In genomic region chr1:207867136-207868081, GRCh38 we compare ENCODE assay signal across 9 cellular contexts. TPM values are rescaled to one million over a fixed set of nuclear protein-coding genes. Genes with fewer than 3 reads are reported as not detected.
DNase-seq lines count a peak whose midpoint lies in the region; ATAC-seq, FAIRE-seq and TF ChIP-seq lines count a peak whose summit lies in the region.
"Had no signal": no experiment of that assay in that cellular context is flagged by ENCODE, and none has a peak within 500 bp of the region (broad histone marks: within the 10 kb centered on the region; RNA-seq: fewer than 3 reads in every experiment).

No MANE protein-coding gene starts in this region.

- intact Hi-C loops in GM12878 (cut with micrococcal nuclease; ENCODE audit: unreplicated experiment), result no loop called here

- H3K36me3 Mint-ChIP-seq in stimulated activated memory B cell treated with anti-CD40 and anti-IgM and Interleukin-4, amounts not matched to agents 10 μg/mL and 1 μg/mL and 100 μg/mL, for 72 hours, result peaks cover 26% of the 10 kb centered on the region

- no peaks in the 10 kb centered on the region for H3K9me3 Mint-ChIP-seq in stimulated activated memory B cell treated with anti-CD40 and anti-IgM and Interleukin-4, amounts not matched to agents 10 μg/mL and 1 μg/mL and 100 μg/mL, for 72 hours

- H2AFZ ChIP-seq in GM12878 (ENCODE audit: control insufficient read depth, low read depth, low read length) (no peak overlapping the region; the same call in none of the 2 replicates), keratinocyte (ENCODE audit: control insufficient read depth, low read length) (no peak overlapping the region)

- no peak for TF ChIP-seq CTCF in GM12878 (IDR thresholded peaks at IDR 0.05 in 2 of 3, conservative IDR thresholded peaks at IDR 0.05 in 1 of 3; ENCODE audit: control insufficient read depth in 2 of 3, extremely low read depth in 1 of 3, insufficient read depth in 1 of 3, low read depth in 3 of 3, low read length in 3 of 3)
- no peak for TF ChIP-seq CTCF in keratinocyte (optimal IDR thresholded peaks at IDR 0.05 in 1 of 3, IDR thresholded peaks at IDR 0.05 in 1 of 3, conservative IDR thresholded peaks at IDR 0.05 in 1 of 3; ENCODE audit: extremely low read depth in 1 of 3, insufficient read depth in 2 of 3, low read length in 3 of 3)

- FAIRE-seq in GM12878 (lab: Jason Lieb, UNC) (no peak), keratinocyte (lab: Jason Lieb, UNC) (no peak)

- H3K9me1 ChIP-seq in keratinocyte (ENCODE audit: control insufficient read depth, extremely low read depth, insufficient read depth, low read length), result peaks cover 8% of the 10 kb centered on the region

- no peak for TF ChIP-seq EP300 in GM12878 (IDR thresholded peaks at IDR 0.05; ENCODE audit: borderline replicate concordance in 1 of 2, control insufficient read depth in 1 of 2, low read depth in 2 of 2, low read length in 2 of 2)

- TF ChIP-seq POLR2A in GM12878 (IDR thresholded peaks at IDR 0.05; ENCODE audit: low read depth, low read length), result no peak; the same call in 1 of the 2 replicates

- ATAC-seq in GM12878, result peak; percentile 12; the same call in 2 of the 3 replicates
- no peak for ATAC-seq in stimulated activated memory B cell treated with anti-CD40 and anti-IgM and Interleukin-4, amounts not matched to agents 10 μg/mL and 1 μg/mL and 100 μg/mL, for 72 hours

- dilution Hi-C loops in keratinocyte (cut with MboI; ENCODE audit: extremely low pct_ligation_motif_present, low sequenced_read_pairs), result no loop called here

- H3K4me2 ChIP-seq in GM12878 (ENCODE audit: control insufficient read depth, insufficient read depth) (peak overlapping the region; percentile 92), keratinocyte (ENCODE audit: control insufficient read depth, extremely low read depth, insufficient read depth, low read depth, low read length) (peak overlapping the region; percentile 92)

- WGBS in GM12878 (ENCODE audit: insufficient coverage, insufficient replicate concordance, low lambda C conversion rate, missing lambda C conversion rate), result 87% methylated on average over 17 of the region's 18 CpGs

- peak overlapping the region; percentile 97 for H3K4me3 ChIP-seq in GM12878
- peak overlapping the region; percentile 69 to 87 (median 82) for H3K4me3 ChIP-seq in keratinocyte (ENCODE audit: control insufficient read depth in 2 of 3, extremely low read depth in 1 of 3, insufficient read depth in 2 of 3, low read depth in 1 of 3, low read length in 3 of 3)

- SMC1A ChIA-PET in GM12878 (lab: Charles Lee; ENCODE audit: uncharacterized antibody, unreplicated experiment), result interaction anchor here (0.9 to 21.3 kb wide), 8 partner anchors 9 to 115 kb away, joined by 3 to 444 read pairs (median 6); no protein-coding TSS in a partner anchor

- H3K9me3 ChIP-seq in GM12878 (replicated peaks; ENCODE audit: control insufficient read depth, insufficient read depth, low read length), result no peaks in the 10 kb centered on the region
- H3K9me3 ChIP-seq in keratinocyte (ENCODE audit: control insufficient read depth, low read depth, low read length), result no peaks in the 10 kb centered on the region

- peaks cover 82% of the 10 kb centered on the region for H3K4me1 Mint-ChIP-seq in stimulated activated memory B cell treated with anti-CD40 and anti-IgM and Interleukin-4, amounts not matched to agents 10 μg/mL and 1 μg/mL and 100 μg/mL, for 72 hours

- DNase-seq in activated T-cell treated with anti-CD3 and anti-CD28 coated beads, Interleukin-2, amount 50 U/mL, for 1 hour, result peak; percentile 42
- no peak for DNase-seq in activated T-cell treated with anti-CD3 and anti-CD28 coated beads for 4 hours
- no peak for DNase-seq in GM12878 (ENCODE audit: low read depth, low spot score)
- DNase-seq in keratinocyte (ENCODE audit: low read depth, low spot score), result no peak
- no peak for DNase-seq in NCI-H187 treated with DMSO at 0.1 percent for 48 hours (lab: John Stamatoyannopoulos, UW)
- no peak for DNase-seq in NCI-H1048 (lab: John Stamatoyannopoulos, UW)
- DNase-seq in GM19238 (ENCODE audit: insufficient read length, low spot score), result no peak

- H3K4me3 Mint-ChIP-seq in stimulated activated memory B cell treated with anti-CD40 and anti-IgM and Interleukin-4, amounts not matched to agents 10 μg/mL and 1 μg/mL and 100 μg/mL, for 72 hours, result peak overlapping the region; percentile 94

- H3K9ac ChIP-seq in GM12878 (ENCODE audit: control insufficient read depth, insufficient read depth, low read length) (peak overlapping the region; percentile 90), keratinocyte (ENCODE audit: control insufficient read depth, extremely low read depth, insufficient read depth, low read length) (peak overlapping the region; percentile 90)

- H3K27me3 ChIP-seq in GM12878 (replicated peaks in 1 of 2; ENCODE audit: control insufficient read depth in 2 of 2, insufficient read depth in 2 of 2, low read length in 1 of 2) (no peaks in the 10 kb centered on the region), keratinocyte (ENCODE audit: control insufficient read depth, extremely low read depth, insufficient read depth, low read length) (no peaks in the 10 kb centered on the region)

- H4K20me1 ChIP-seq in GM12878 (ENCODE audit: control insufficient read depth, insufficient read depth), result no peaks in the 10 kb centered on the region
- H4K20me1 ChIP-seq in keratinocyte (ENCODE audit: control insufficient read depth, extremely low read depth, insufficient read depth, low read length), result no peaks in the 10 kb centered on the region

- H3K27me3 Mint-ChIP-seq in stimulated activated memory B cell treated with anti-CD40 and anti-IgM and Interleukin-4, amounts not matched to agents 10 μg/mL and 1 μg/mL and 100 μg/mL, for 72 hours, result no peaks in the 10 kb centered on the region

- H3K27ac Mint-ChIP-seq in stimulated activated memory B cell treated with anti-CD40 and anti-IgM and Interleukin-4, amounts not matched to agents 10 μg/mL and 1 μg/mL and 100 μg/mL, for 72 hours, result peak overlapping the region; percentile 87

- H3K27ac ChIP-seq in GM12878 (ENCODE audit: control insufficient read depth, insufficient read depth) (peak overlapping the region; percentile 77), keratinocyte (ENCODE audit: control insufficient read depth, insufficient read depth, low read length) (peak overlapping the region; percentile 85)

- RAD21 ChIA-PET in GM12878 (lab: Charles Lee; ENCODE audit: unreplicated experiment), result interaction anchor here (0.7 to 16.7 kb wide), 17 partner anchors 7 to 96 kb away, joined by 3 to 265 read pairs (median 8); no protein-coding TSS in a partner anchor

- peaks cover 20% of the 10 kb centered on the region for H3K79me2 ChIP-seq in GM12878 (ENCODE audit: control insufficient read depth, insufficient read depth, low read length)
- H3K79me2 ChIP-seq in keratinocyte (ENCODE audit: control insufficient read depth, insufficient read depth, low read length), result peaks cover 54% of the 10 kb centered on the region

- peaks cover 45% of the 10 kb centered on the region for H3K4me1 ChIP-seq in GM12878 (ENCODE audit: control insufficient read depth, insufficient read depth, low read length)
- H3K4me1 ChIP-seq in keratinocyte (ENCODE audit: control insufficient read depth, extremely low read depth, insufficient read depth, low read length), result peaks cover 63% of the 10 kb centered on the region

- POLR2A ChIA-PET in GM12878 (lab: Charles Lee), result interaction anchor here (0.7 to 22.9 kb wide), 5 partner anchors 10 to 68 kb away, joined by 3 to 620 read pairs (median 6); no protein-coding TSS in a partner anchor

- no peak for TF ChIP-seq RAD21 in GM12878 (IDR thresholded peaks at IDR 0.05; ENCODE audit: insufficient read depth, low read depth, low read length)

- CTCF ChIA-PET in GM12878 (lab: Yijun Ruan, JAX), result interaction anchor here (0.8 to 17.7 kb wide), 11 partner anchors 7 to 128 kb away, joined by 3 to 821 read pairs (median 13); no protein-coding TSS in a partner anchor

- BruUV-seq in GM12878 (replicated peaks; lab: Mats Ljungman, UMichigan), result no TSS peak

- in situ Hi-C loops in GM12878 (cut with MboI), result loop anchor here (5.0 kb wide), 1 partner anchor 35 kb away; no protein-coding TSS in a partner anchor

- peaks cover 0 to 5% of the 10 kb centered on the region in 2 experiments; a peak in 2 of 4 replicates for H3K36me3 ChIP-seq in GM12878 (ENCODE audit: control insufficient read depth in 2 of 2, insufficient read depth in 2 of 2, low read length in 1 of 2)
- H3K36me3 ChIP-seq in keratinocyte (ENCODE audit: control insufficient read depth in 2 of 2, extremely low read depth in 1 of 2, insufficient read depth in 2 of 2, low read length in 2 of 2), result peaks cover 11 to 27% of the 10 kb centered on the region in 2 experiments

RNA-seq across cellular contexts. Expression of gene CD34, which starts 43.5 kb away (rescaled TPM):
- 0.22 TPM in 1 of 2 replicates, not detected in the other for total RNA-seq in GM12878 (2013; cell fraction: nucleolus; rRNA removed)
- total RNA-seq in GM12878 (2014; rRNA removed) (not detected in 2 replicates), GM12878 (2014; rRNA removed; fragmentation: Illumina TruSeq; extraction: Trizol) (not detected in 2 replicates), GM12878 (2021) (0.08 TPM in 1 of 2 replicates, not detected in the other)
- polyA plus RNA-seq in GM12878 (2011; ENCODE audit: low read depth), result not detected
- polyA plus RNA-seq in GM12878 (2011; rRNA removed) (under 0.01 and 0.03 TPM in 2 replicates), GM12878 (2014; fragmentation: Illumina TruSeq; extraction: Trizol) (not detected in 2 replicates), GM12878 (2014; fragmentation: Nextera tagmentation; extraction: Ambion mirVana) (under 1 TPM in 1 of 2 experiments, not detected in 1; 0.02 TPM), GM12878 (2014; rRNA removed) (0.03 and 0.05 TPM in 2 replicates), GM12878 (2016; fragmentation: Nextera tagmentation; extraction: Ambion mirVana) (not detected), keratinocyte (0.03 TPM in 1 of 3 replicates, not detected in the others)
- 0.02 and 0.03 TPM in 2 replicates for polyA plus RNA-seq in GM12878 (2011; cell fraction: cytosol; rRNA removed)
- polyA plus RNA-seq in GM12878 (2011; cell fraction: nucleus; rRNA removed), result 0.01 TPM in 1 of 2 replicates, not detected in the other
- not detected in 2 replicates for polyA plus RNA-seq in GM12878 (2012)
- polyA minus RNA-seq in GM12878 (2011; rRNA and poly(A)+ RNA removed), result under 0.01 TPM in 1 of 2 replicates, not detected in the other
- polyA minus RNA-seq in GM12878 (2011; cell fraction: cytosol; rRNA and poly(A)+ RNA removed), result not detected in 2 replicates
- under 0.01 TPM in 2 replicates for polyA minus RNA-seq in GM12878 (2011; cell fraction: nucleus; rRNA and poly(A)+ RNA removed)
- not detected for polyA plus RNA-seq in keratinocyte (2011; ENCODE audit: low read depth)
- 0.05 TPM in 1 of 2 replicates, not detected in the other for polyA plus RNA-seq in keratinocyte (2011; cell fraction: cytosol; rRNA removed)
- polyA plus RNA-seq in keratinocyte (2011; cell fraction: nucleus; rRNA removed), result 0.05 TPM in 1 of 2 replicates, not detected in the other
- 0.07 TPM in 1 of 2 replicates, not detected in the other for polyA plus RNA-seq in keratinocyte (2012; ENCODE audit: low replicate concordance)
- polyA minus RNA-seq in keratinocyte, result not detected in 3 replicates
- not detected for polyA minus RNA-seq in keratinocyte (2011; cell fraction: cytosol; rRNA and poly(A)+ RNA removed)
- polyA minus RNA-seq in keratinocyte (2011; cell fraction: nucleus; rRNA and poly(A)+ RNA removed), result not detected in 2 replicates
- total RNA-seq: Daoy had no signal
